ENCODE assay signal across 18 cellular contexts in genomic region chr2:119522561-119523110, GRCh38. TPM values are rescaled to one million over a fixed set of nuclear protein-coding genes. Genes with fewer than 3 reads are reported as not detected.
A peak's percentile ranks its signal among the peaks of the same experiment; 100 is the strongest.
DNase-seq lines count a peak whose midpoint lies in the region; ATAC-seq, FAIRE-seq and TF ChIP-seq lines count a peak whose summit lies in the region.
"Had no signal": no experiment of that assay in that cellular context is flagged by ENCODE, and none has a peak within 500 bp of the region (broad histone marks: within the 10 kb centered on the region; RNA-seq: fewer than 3 reads in every experiment).

No MANE protein-coding gene starts in this region.

- 72% methylated on average over 7 of the region's 7 CpGs for WGBS in esophagus muscularis mucosa
- 25 to 28% methylated on average over 7 of the region's 7 CpGs for WGBS in pancreas, 2 donors

- FAIRE-seq in pancreas (lab: Jason Lieb, UNC): no peak
- FAIRE-seq: GM12891 had no signal

- TF ChIP-seq EP300 in esophagus muscularis mucosa (IDR thresholded peaks at IDR 0.05): no peak

- no peak for TF ChIP-seq CTCF in Calu3 (IDR thresholded peaks at IDR 0.05; ENCODE audit: unreplicated experiment)
- no peak for TF ChIP-seq CTCF in HEK293 (tag by site-specific recombination; IDR thresholded peaks at IDR 0.05)
- no peak for TF ChIP-seq CTCF in esophagus muscularis mucosa (IDR thresholded peaks at IDR 0.05)
- TF ChIP-seq CTCF in pancreas (IDR thresholded peaks at IDR 0.05): no peak

- H3K27ac ChIP-seq in HEK293 (ENCODE audit: extremely low read depth, low read depth, low read length): no peak overlapping the region
- no peak overlapping the region for H3K27ac ChIP-seq in esophagus muscularis mucosa (replicated peaks in 1 of 4)
- peak overlapping the region; percentile 67 to 88 (median 79) for H3K27ac ChIP-seq in pancreas

- no TSS peak for BruUV-seq in Calu3 (replicated peaks; lab: Mats Ljungman, UMichigan)

- peaks cover 5% of the 10 kb centered on the region for H3K36me3 Mint-ChIP-seq in Calu3 (ENCODE audit: insufficient read depth, unreplicated experiment)

- H3K36me3 ChIP-seq in HEK293 (ENCODE audit: control insufficient read depth in 2 of 2, insufficient read depth in 1 of 2, low read length in 2 of 2) (no peaks in the 10 kb centered on the region), esophagus muscularis mucosa (no peaks in the 10 kb centered on the region), pancreas (no peaks in the 10 kb centered on the region)
- H3K36me3 ChIP-seq: BE2C, MG63 had no signal

- no peak for DNase-seq in Calu3
- peak; percentile 90 for DNase-seq in esophagus muscularis mucosa (ENCODE audit: extremely low spot score)
- DNase-seq in pancreas: peak in 2 of 6 donors; percentile 31 to 49
- DNase-seq in NCI-H510A (lab: John Stamatoyannopoulos, UW): no peak
- DNase-seq: BE2C; CD8-positive, alpha-beta memory T cell; DMS153; KBM-7; MG63; NCI-H1092 treated with DMSO at 0.1 percent for 48 hours; NCI-H187 treated with DMSO at 0.1 percent for 48 hours; NCI-H226; NCI-H748 treated with DMSO at 0.1 percent for 48 hours had no signal

- POLR2A ChIA-PET in HEK293 (lab: Yijun Ruan, JAX): no interaction called here

- H3K27me3 ChIP-seq in esophagus muscularis mucosa (peaks cover 0 to 40% (median 11%) of the 10 kb centered on the region in 4 donors), pancreas (peaks cover 0 to 4% (median 0%) of the 10 kb centered on the region in 4 donors)

- H3K9me3 ChIP-seq in HEK293 (ENCODE audit: control insufficient read depth, insufficient read depth, low read depth, low read length) (no peaks in the 10 kb centered on the region), esophagus muscularis mucosa (no peaks in the 10 kb centered on the region), pancreas (no peaks in the 10 kb centered on the region)
- H3K9me3 ChIP-seq: BE2C, MG63 had no signal

- CTCF ChIA-PET in Calu3 (lab: Charles Lee) (no interaction called here), HEK293 (lab: Yijun Ruan, JAX) (interaction anchor here (0.8 kb wide), 1 partner anchor 12 kb away, joined by 3 read pairs; no protein-coding TSS in a partner anchor)

- no peak for TF ChIP-seq POLR2A in esophagus muscularis mucosa (IDR thresholded peaks at IDR 0.05; ENCODE audit: low read depth)

- no peaks in the 10 kb centered on the region; the same call in 1 of the 2 replicates for H3K4me1 ChIP-seq in HEK293 (ENCODE audit: control insufficient read depth, insufficient read depth, low read length)
- peaks cover 4 to 30% (median 21%) of the 10 kb centered on the region in 4 donors for H3K4me1 ChIP-seq in esophagus muscularis mucosa
- no peaks in the 10 kb centered on the region for H3K4me1 ChIP-seq in pancreas
- H3K4me1 ChIP-seq: BE2C had no signal

- H3K4me1 Mint-ChIP-seq in Calu3 (ENCODE audit: low read depth, unreplicated experiment): peaks cover 15% of the 10 kb centered on the region
- H3K4me1 Mint-ChIP-seq: CD8-positive, alpha-beta memory T cell had no signal

- H3K4me3 Mint-ChIP-seq in Calu3 (ENCODE audit: low read depth, unreplicated experiment): peak overlapping the region; percentile 72
- H3K4me3 Mint-ChIP-seq: CD8-positive, alpha-beta memory T cell had no signal

- peaks cover 65% of the 10 kb centered on the region for H3K27me3 Mint-ChIP-seq in Calu3 (ENCODE audit: unreplicated experiment)

- no peak overlapping the region for H3K4me3 ChIP-seq in HEK293 (ENCODE audit: low read depth, low read length)
- no peak overlapping the region for H3K4me3 ChIP-seq in esophagus muscularis mucosa
- peak overlapping the region; percentile 31 to 57 (median 40) for H3K4me3 ChIP-seq in pancreas
- H3K4me3 ChIP-seq: MG63 had no signal

- H3K27ac Mint-ChIP-seq in Calu3 (ENCODE audit: unreplicated experiment): no peak overlapping the region
- H3K27ac Mint-ChIP-seq: CD8-positive, alpha-beta memory T cell had no signal

- no peaks in the 10 kb centered on the region for H3K9me3 Mint-ChIP-seq in Calu3 (ENCODE audit: low read depth, unreplicated experiment)

- intact Hi-C loops in Calu3 (cut with micrococcal nuclease; ENCODE audit: unreplicated experiment) (no loop called here), esophagus muscularis mucosa (cut with DNase I) (no loop called here), pancreas (cut with DNase I) (loop anchor here in 1 of 3 donors (5.0 kb wide), 1 partner anchor 135 kb away; no protein-coding TSS in a partner anchor)

- ATAC-seq in pancreas: peak; percentile 28 to 53 (median 43)
- no peak for ATAC-seq in GM21526 (IDR thresholded peaks at IDR 0.05; ENCODE audit: low FRiP score, unreplicated experiment)
- ATAC-seq in esophagus mucosa: no peak

TF ChIP-seq in HEK293, 187 proteins besides CTCF, POLR2A, EP300 and RAD21:
- TF ChIP-seq ZNF701 (tag by site-specific recombination; IDR thresholded peaks at IDR 0.05): no peak
- peak; percentile 27; the same call in 1 of the 2 replicates for TF ChIP-seq ZBTB6 (tag by site-specific recombination; IDR thresholded peaks at IDR 0.05)
- no peak for TF ChIP-seq ZNF157 (tag by site-specific recombination; IDR thresholded peaks at IDR 0.05)

RNA-seq across cellular contexts. Expression of gene SCTR, which starts 1.6 kb away (rescaled TPM):
- total RNA-seq in Calu3 (2022) (0.56 and 0.85 TPM in 2 replicates), esophagus muscularis mucosa (not detected), pancreas (10 to 100 TPM; 31.9 to 93.8 (median 69.0) TPM), esophagus mucosa (not detected)
- 1,000 to 10,000 TPM; 1,078 to 1,263 TPM for polyA plus RNA-seq in pancreas
- total RNA-seq: CD8-positive, alpha-beta memory T cell had no signal
- polyA plus RNA-seq: AG04450; CD8-positive, alpha-beta memory T cell had no signal

RNA-seq across cellular contexts. Expression of gene CFAP221, which starts 21.6 kb away (rescaled TPM):
- total RNA-seq in Calu3 (2022) (9.5 and 10.0 TPM in 2 replicates), esophagus muscularis mucosa (under 1 TPM; 0.17 to 0.97 (median 0.29) TPM), pancreas (10 to 100 TPM; 10.1 to 24.3 (median 14.1) TPM), esophagus mucosa (not detected)
- polyA plus RNA-seq in pancreas: 10 to 100 TPM; 13.6 to 25.3 TPM
- total RNA-seq: CD8-positive, alpha-beta memory T cell had no signal
- polyA plus RNA-seq: AG04450; CD8-positive, alpha-beta memory T cell had no signal

Comparison
In these comparisons a context has a peak if more than half of its experiments do, and no peak if none do; other contexts are left out.
1. H3K27ac ChIP-seq: peak in pancreas (4 of 4); none in HEK293 (single experiment) and esophagus muscularis mucosa (0 of 4).
2. H3K4me3 ChIP-seq: peak in pancreas (4 of 4); none in HEK293 (single experiment) and esophagus muscularis mucosa (0 of 4).
3. ATAC-seq: peak in pancreas (4 of 4); none in GM21526 (single experiment) and esophagus mucosa (single experiment).
4. RNA of gene SCTR, which starts 1.6 kb away (total RNA-seq): 31.9 to 93.8 TPM in pancreas; 0.56 to 0.85 TPM in Calu3, not detected in esophagus muscularis mucosa and not detected in esophagus mucosa (single experiment); every median in the first group is over 10 times any median in the second.